Comparison of ENCODE assay signal across 1 cellular context in genomic region chr2:110873597-110874525, GRCh38.
TF ChIP-seq lines count a peak whose summit lies in the region.

No MANE protein-coding gene starts in this region.

TF ChIP-seq in H1, 55 proteins besides CTCF, POLR2A, EP300 and RAD21:
- TF ChIP-seq EZH2 (IDR thresholded peaks at IDR 0.05; ENCODE audit: low read depth, low read length, severe bottlenecking) (no peak), BCL11A (IDR thresholded peaks at IDR 0.05; ENCODE audit: low read depth in 2 of 2, low read length in 2 of 2) (no peak), PHF8 (conservative IDR thresholded peaks at IDR 0.05; ENCODE audit: low read depth, low read length) (no peak), KDM4A (IDR thresholded peaks at IDR 0.05; ENCODE audit: low read depth, low read length, severe bottlenecking) (no peak), JUND (IDR thresholded peaks at IDR 0.05; ENCODE audit: low read length) (no peak), SIX5 (IDR thresholded peaks at IDR 0.05; ENCODE audit: low read depth, low read length) (no peak), RXRA (IDR thresholded peaks at IDR 0.05; ENCODE audit: insufficient read depth, low read depth, low read length) (no peak), HDAC6 (IDR thresholded peaks at IDR 0.05; ENCODE audit: low read depth, low read length) (no peak), CEBPB (IDR thresholded peaks at IDR 0.05; ENCODE audit: low read depth, low read length) (no peak), TAF7 (optimal IDR thresholded peaks at IDR 0.05; ENCODE audit: borderline replicate concordance, low read depth, low read length) (no peak), CTBP2 (IDR thresholded peaks at IDR 0.05; ENCODE audit: borderline replicate concordance, insufficient read depth, insufficient read length, low read length) (no peak), EGR1 (IDR thresholded peaks at IDR 0.05; ENCODE audit: borderline replicate concordance, low read depth, low read length) (no peak), SAP30 (IDR thresholded peaks at IDR 0.05; ENCODE audit: insufficient read depth, insufficient replicate concordance, low read length) (no peak), TAF1 (IDR thresholded peaks at IDR 0.05; ENCODE audit: low read depth, low read length) (no peak), CHD2 (IDR thresholded peaks at IDR 0.05; ENCODE audit: low read length) (no peak), MAFK (IDR thresholded peaks at IDR 0.05; ENCODE audit: low read depth, low read length) (no peak), ZNF274 (IDR thresholded peaks at IDR 0.05; ENCODE audit: borderline replicate concordance, extremely low read depth, low read length) (no peak), SIN3A (conservative IDR thresholded peaks at IDR 0.05 in 1 of 2, IDR thresholded peaks at IDR 0.05 in 1 of 2; ENCODE audit: low read depth in 1 of 2, low read length in 2 of 2) (no peak), HDAC2 (IDR thresholded peaks at IDR 0.05; ENCODE audit: borderline replicate concordance in 1 of 2, low read depth in 2 of 2, low read length in 2 of 2) (no peak)
- TF ChIP-seq, protein P1, sequence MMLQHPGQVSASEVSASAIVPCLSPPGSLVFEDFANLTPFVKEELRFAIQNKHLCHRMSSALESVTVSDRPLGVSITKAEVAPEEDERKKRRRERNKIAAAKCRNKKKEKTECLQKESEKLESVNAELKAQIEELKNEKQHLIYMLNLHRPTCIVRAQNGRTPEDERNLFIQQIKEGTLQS (IDR thresholded peaks at IDR 0.05; ENCODE audit: insufficient read depth, low read depth, low read length), result no peak
